Comparison of ENCODE assay signal across 1 cellular context in genomic region chr13:99231726-99232125, GRCh38.
TF ChIP-seq lines count a peak whose summit lies in the region.

No MANE protein-coding gene starts in this region.

TF ChIP-seq in K562, 482 proteins besides CTCF, POLR2A, EP300 and RAD21 (continued from another document):
- TF ChIP-seq NR4A1 (CRISPR knock-in tag; IDR thresholded peaks at IDR 0.05): no peak
- TF ChIP-seq NR4A1 (tag; IDR thresholded peaks at IDR 0.05): no peak
- TF ChIP-seq PKNOX1 (IDR thresholded peaks at IDR 0.05): peak; percentile 71
